Comparison of ENCODE assay signal across 8 cellular contexts in the genomic region with DNA sequence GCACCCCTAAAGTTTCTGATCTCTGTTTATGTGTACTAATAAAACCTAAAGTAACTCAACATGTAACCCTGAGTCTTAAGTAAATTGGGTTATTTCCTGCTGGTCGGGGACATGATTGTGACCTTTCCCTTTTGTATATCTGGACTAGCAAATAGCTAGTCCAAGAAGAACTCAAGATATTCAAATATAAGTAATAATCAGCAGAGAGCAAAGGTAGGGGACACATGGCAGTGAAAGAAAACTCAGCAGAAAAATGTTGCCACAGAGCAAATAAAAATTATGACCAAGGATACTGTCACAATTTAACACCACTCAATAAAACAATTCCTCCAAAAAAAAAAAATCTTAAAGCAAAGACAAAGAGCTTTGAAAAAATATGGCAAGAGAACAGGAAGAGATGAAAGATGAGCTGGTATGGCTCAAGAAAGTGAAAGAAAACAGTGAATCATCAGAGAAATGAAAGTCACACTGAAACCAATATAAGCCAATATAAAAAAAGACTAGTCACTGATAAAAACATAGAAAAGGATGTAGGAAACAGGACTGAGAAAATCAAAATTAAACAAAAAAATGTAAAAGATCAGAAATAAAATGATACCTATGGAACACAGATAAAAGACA. TPM values are rescaled to one million over a fixed set of nuclear protein-coding genes. Genes with fewer than 3 reads are reported as not detected.
DNase-seq lines count a peak whose midpoint lies in the region; ATAC-seq and FAIRE-seq lines count a peak whose summit lies in the region.
"Had no signal": no experiment of that assay in that cellular context is flagged by ENCODE, and none has a peak within 500 bp of the region (broad histone marks: within the 10 kb centered on the region; RNA-seq: fewer than 3 reads in every experiment).

No MANE protein-coding gene starts in this region.

- peaks cover 7 to 72% of the 10 kb centered on the region in 2 experiments for H3K36me3 ChIP-seq in mesenchymal stem cell (ENCODE audit: control insufficient read depth in 1 of 2, insufficient read depth in 2 of 2, low read depth in 1 of 2, low read length in 2 of 2)
- H3K36me3 ChIP-seq in aorta (ENCODE audit: control insufficient read depth in 1 of 2, insufficient read depth in 2 of 2, low read length in 1 of 2) = peaks cover 3 to 4% of the 10 kb centered on the region in 2 donors

- H3K27me3 ChIP-seq in mesenchymal stem cell (ENCODE audit: control insufficient read depth in 1 of 2, insufficient read depth in 1 of 2, low read length in 2 of 2) (no peaks in the 10 kb centered on the region), aorta (ENCODE audit: control insufficient read depth in 1 of 2, insufficient read depth in 2 of 2, low read length in 1 of 2) (no peaks in the 10 kb centered on the region)

- no peak overlapping the region for H4K91ac ChIP-seq in mesenchymal stem cell (ENCODE audit: low read length)

- H2AFZ ChIP-seq in mesenchymal stem cell (ENCODE audit: low read depth, low read length) = no peak overlapping the region

- no peak overlapping the region for H4K8ac ChIP-seq in mesenchymal stem cell (ENCODE audit: low read length)

- H3K4me1 ChIP-seq in mesenchymal stem cell (ENCODE audit: control insufficient read depth, insufficient read depth, low read depth, low read length) = no peaks in the 10 kb centered on the region
- no peaks in the 10 kb centered on the region for H3K4me1 ChIP-seq in aorta (ENCODE audit: control insufficient read depth in 1 of 2, insufficient read depth in 2 of 2, low read length in 2 of 2)

- no peak overlapping the region for H2BK5ac ChIP-seq in mesenchymal stem cell (ENCODE audit: low read depth, low read length, poor library complexity, severe bottlenecking)

- H2BK12ac ChIP-seq in mesenchymal stem cell (ENCODE audit: low read length in 2 of 2) = no peak overlapping the region

- H3K4ac ChIP-seq in mesenchymal stem cell (ENCODE audit: low read depth in 1 of 2, low read length in 2 of 2) = no peak overlapping the region

- H3K9ac ChIP-seq in mesenchymal stem cell (ENCODE audit: low read length) = peak overlapping the region; percentile 59

- no peaks in the 10 kb centered on the region for H3K79me1 ChIP-seq in mesenchymal stem cell (replicated peaks; ENCODE audit: low read length, poor library complexity, severe bottlenecking)

- no peaks in the 10 kb centered on the region for H3K9me3 ChIP-seq in mesenchymal stem cell (ENCODE audit: control insufficient read depth, low read length)
- H3K9me3 ChIP-seq in aorta (ENCODE audit: control insufficient read depth, low read length) = no peaks in the 10 kb centered on the region

- DNase-seq in RCC 7860 (ENCODE audit: low spot score) = peak; percentile 17
- peak; percentile 13 for DNase-seq in mesenchymal stem cell
- no peak for DNase-seq in aorta
- no peak for DNase-seq in activated CD8-positive, alpha-beta memory T cell treated with anti-CD3 and anti-CD28 coated beads, Interleukin-2, amount 50 U/mL, for 48 hours
- no peak for DNase-seq in NCI-H1930 (lab: John Stamatoyannopoulos, UW)
- DNase-seq: naive B cell had no signal

- WGBS in mesenchymal stem cell = no CpG with 5 or more reads among the region's 1 CpG
- 78 to 88% methylated on average over 1 of the region's 1 CpG for WGBS in aorta, 2 donors

- H3K4me3 ChIP-seq in mesenchymal stem cell (ENCODE audit: insufficient read depth in 1 of 2, low read depth in 1 of 2, low read length in 2 of 2) (no peak overlapping the region), aorta (ENCODE audit: low read length in 2 of 2) (no peak overlapping the region)

- H2AK5ac ChIP-seq in mesenchymal stem cell (ENCODE audit: low read length, severe bottlenecking) = no peak overlapping the region

- H3K23ac ChIP-seq in mesenchymal stem cell (ENCODE audit: low read length in 2 of 2) = no peak overlapping the region

- H2BK120ac ChIP-seq in mesenchymal stem cell (ENCODE audit: low read depth, low read length) = no peak overlapping the region

- H3K18ac ChIP-seq in mesenchymal stem cell (ENCODE audit: low read depth in 1 of 2, low read length in 2 of 2) = no peak overlapping the region

- no peak overlapping the region for H3K14ac ChIP-seq in mesenchymal stem cell (ENCODE audit: low read length in 2 of 2)

- peak; percentile 60 for FAIRE-seq in RCC 7860 (lab: Jason Lieb, UNC)

- H3K27ac ChIP-seq in mesenchymal stem cell (ENCODE audit: low read length, poor library complexity, severe bottlenecking) (no peak overlapping the region), aorta (ENCODE audit: low read depth in 1 of 2, low read length in 2 of 2) (no peak overlapping the region)

- no peak overlapping the region for H2BK15ac ChIP-seq in mesenchymal stem cell (ENCODE audit: low read depth, poor library complexity, severe bottlenecking)

- ATAC-seq in GM18870 (IDR thresholded peaks at IDR 0.05; ENCODE audit: unreplicated experiment) (peak; percentile 90), HG02588 (IDR thresholded peaks at IDR 0.05; ENCODE audit: unreplicated experiment) (peak; percentile 82), aorta (ENCODE audit: low FRiP score) (no peak)

- intact Hi-C loops in aorta (cut with DNase I) = no loop called here

- H3K4me2 ChIP-seq in mesenchymal stem cell (ENCODE audit: low read length, poor library complexity, severe bottlenecking) = no peak overlapping the region

RNA-seq across cellular contexts. Expression of a gene that starts 43.5 kb away (rescaled TPM):
- 15.3 TPM for polyA plus RNA-seq in mesenchymal stem cell (2013, experiment 1 of 2)
- 15.0 TPM for polyA plus RNA-seq in mesenchymal stem cell (2013, experiment 2 of 2)
- 10 to 100 TPM; 24.6 to 30.1 TPM for total RNA-seq in aorta
- 10 to 100 TPM in 1 of 2 donors, 1 to 10 TPM in 1; 4.4 to 15.2 TPM for polyA plus RNA-seq in aorta

RNA-seq across cellular contexts. Expression of a gene that starts 51.5 kb away (rescaled TPM):
- 59.2 TPM for polyA plus RNA-seq in mesenchymal stem cell (2013, experiment 1 of 2)
- polyA plus RNA-seq in mesenchymal stem cell (2013, experiment 2 of 2) = 59.2 TPM
- total RNA-seq in aorta = 10 to 100 TPM; 67.3 to 91.7 TPM
- polyA plus RNA-seq in aorta = 100 to 1,000 TPM in 1 of 2 donors, 10 to 100 TPM in 1; 73.6 to 101 TPM

Comparison
In these comparisons a context has a peak if more than half of its experiments do, and no peak if none do; other contexts are left out.
1. DNase-seq: peak in RCC 7860 (single experiment) and mesenchymal stem cell (single experiment); none in aorta (0 of 2), activated CD8-positive, alpha-beta memory T cell treated with anti-CD3 and anti-CD28 coated beads, Interleukin-2, amount 50 U/mL, for 48 hours (single experiment) and NCI-H1930 (0 of 2).